In genomic region chr5:180521591-180521990, GRCh38 we compare ENCODE assay signal across 17 cellular contexts. TPM values are rescaled to one million over a fixed set of nuclear protein-coding genes. Genes with fewer than 3 reads are reported as not detected.
DNase-seq lines count a peak whose midpoint lies in the region; ATAC-seq and TF ChIP-seq lines count a peak whose summit lies in the region.
"Had no signal": no experiment of that assay in that cellular context is flagged by ENCODE, and none has a peak within 500 bp of the region (broad histone marks: within the 10 kb centered on the region; RNA-seq: fewer than 3 reads in every experiment).

No MANE protein-coding gene starts in this region.

- no peaks in the 10 kb centered on the region for H3K9me3 ChIP-seq in hepatocyte (ENCODE audit: low read depth)
- H3K9me3 ChIP-seq: Caco-2 had no signal

- peaks cover 79% of the 10 kb centered on the region for H4K20me1 ChIP-seq in hepatocyte (ENCODE audit: insufficient read depth, poor library complexity, severe bottlenecking)

- H3K36me3 Mint-ChIP-seq in activated naive CD8-positive, alpha-beta T cell treated with anti-CD3 and anti-CD28 coated beads for 36 hours, result peaks cover 5% of the 10 kb centered on the region
- peaks cover 4% of the 10 kb centered on the region for H3K36me3 Mint-ChIP-seq in activated naive CD8-positive, alpha-beta T cell treated with anti-CD3 and anti-CD28 coated beads, Interleukin-2, amount 50 U/mL, for 24 hours (ENCODE audit: low read depth)

- peak overlapping the region; percentile 40 for H3K27ac Mint-ChIP-seq in activated naive CD8-positive, alpha-beta T cell treated with anti-CD3 and anti-CD28 coated beads for 36 hours
- H3K27ac Mint-ChIP-seq in activated naive CD8-positive, alpha-beta T cell treated with anti-CD3 and anti-CD28 coated beads, Interleukin-2, amount 50 U/mL, for 24 hours, result no peak overlapping the region
- H3K27ac Mint-ChIP-seq: B cell had no signal

- no peak overlapping the region for H3K4me2 ChIP-seq in hepatocyte

- H3K27ac ChIP-seq in foreskin keratinocyte (peak overlapping the region; percentile 10), hepatocyte (no peak overlapping the region)

- H3K4me1 Mint-ChIP-seq in activated naive CD8-positive, alpha-beta T cell treated with anti-CD3 and anti-CD28 coated beads for 36 hours, result peaks cover 67% of the 10 kb centered on the region
- peaks cover 70% of the 10 kb centered on the region for H3K4me1 Mint-ChIP-seq in activated naive CD8-positive, alpha-beta T cell treated with anti-CD3 and anti-CD28 coated beads, Interleukin-2, amount 50 U/mL, for 24 hours

- no peak for TF ChIP-seq CTCF in foreskin keratinocyte (conservative IDR thresholded peaks at IDR 0.05)
- no peak for TF ChIP-seq CTCF in hepatocyte (IDR thresholded peaks at IDR 0.05; ENCODE audit: poor library complexity)

- WGBS in hepatocyte (ENCODE audit: low lambda C conversion rate, missing lambda C conversion rate), result 70% methylated on average over 1 of the region's 1 CpG

- intact Hi-C loops in posterior vena cava (cut with DNase I), result no loop called here

- H2AFZ ChIP-seq in hepatocyte, result no peak overlapping the region

- H3K9me3 Mint-ChIP-seq in activated naive CD8-positive, alpha-beta T cell treated with anti-CD3 and anti-CD28 coated beads for 36 hours, result no peaks in the 10 kb centered on the region
- no peaks in the 10 kb centered on the region for H3K9me3 Mint-ChIP-seq in activated naive CD8-positive, alpha-beta T cell treated with anti-CD3 and anti-CD28 coated beads, Interleukin-2, amount 50 U/mL, for 24 hours
- H3K9me3 Mint-ChIP-seq: HFFc6 had no signal

- no peak overlapping the region for H3K4me3 Mint-ChIP-seq in activated naive CD8-positive, alpha-beta T cell treated with anti-CD3 and anti-CD28 coated beads for 36 hours
- H3K4me3 Mint-ChIP-seq in activated naive CD8-positive, alpha-beta T cell treated with anti-CD3 and anti-CD28 coated beads, Interleukin-2, amount 50 U/mL, for 24 hours, result no peak overlapping the region
- H3K4me3 Mint-ChIP-seq: B cell, HFFc6 had no signal

- no peaks in the 10 kb centered on the region for H3K36me3 ChIP-seq in hepatocyte (replicated peaks; ENCODE audit: insufficient read depth, low read depth)

- no peak for DNase-seq in activated naive CD8-positive, alpha-beta T cell treated with anti-CD3 and anti-CD28 coated beads for 36 hours
- DNase-seq in activated naive CD8-positive, alpha-beta T cell treated with anti-CD3 and anti-CD28 coated beads, Interleukin-2, amount 50 U/mL, for 24 hours, result no peak
- DNase-seq in NCI-H69 (lab: John Stamatoyannopoulos, UW) (peak; percentile 53), foreskin keratinocyte (peak in 1 of 2 donors; percentile 5), hepatocyte (ENCODE audit: low spot score) (no peak), NCI-H146 treated with DMSO at 0.1 percent for 48 hours (lab: John Stamatoyannopoulos, UW; ENCODE audit: unreplicated experiment) (no peak), posterior vena cava (ENCODE audit: low spot score) (no peak)
- DNase-seq: Caco-2, HFFc6, Kasumi-1, MM.1S, NCI-H1092, NCI-H1436 treated with DMSO at 0.1 percent for 48 hours, NCI-H2029 treated with DMSO at 0.1 percent for 48 hours, NCI-H446 treated with DMSO at 0.1 percent for 48 hours, SIG-M5 had no signal

- H3K9me2 ChIP-seq in hepatocyte (replicated peaks; ENCODE audit: insufficient read depth), result no peaks in the 10 kb centered on the region

- H3K79me2 ChIP-seq in hepatocyte, result peaks cover 100% of the 10 kb centered on the region

- no peak overlapping the region for H3K4me3 ChIP-seq in hepatocyte

- H3K27me3 Mint-ChIP-seq in activated naive CD8-positive, alpha-beta T cell treated with anti-CD3 and anti-CD28 coated beads for 36 hours, result no peaks in the 10 kb centered on the region
- no peaks in the 10 kb centered on the region for H3K27me3 Mint-ChIP-seq in activated naive CD8-positive, alpha-beta T cell treated with anti-CD3 and anti-CD28 coated beads, Interleukin-2, amount 50 U/mL, for 24 hours
- H3K27me3 Mint-ChIP-seq: B cell had no signal

- no peak for ATAC-seq in activated naive CD8-positive, alpha-beta T cell treated with anti-CD3 and anti-CD28 coated beads, Interleukin-2, amount 50 U/mL, for 24 hours
- peak; percentile 19 for ATAC-seq in foreskin keratinocyte

- H3K4me1 ChIP-seq in foreskin keratinocyte, result peaks cover 20% of the 10 kb centered on the region
- H3K4me1 ChIP-seq in hepatocyte (ENCODE audit: insufficient read depth), result peaks cover 24% of the 10 kb centered on the region

- no peaks in the 10 kb centered on the region for H3K27me3 ChIP-seq in foreskin keratinocyte
- H3K27me3 ChIP-seq in hepatocyte, result no peaks in the 10 kb centered on the region

RNA-seq across cellular contexts. Expression of gene CNOT6, which starts 27.4 kb away (rescaled TPM):
- 10 to 100 TPM; 35.4 to 37.5 TPM for total RNA-seq in activated naive CD8-positive, alpha-beta T cell treated with anti-CD3 and anti-CD28 coated beads for 36 hours
- 31.8 and 38.2 TPM in 2 replicates for total RNA-seq in foreskin keratinocyte
- 9.1 and 9.2 TPM in 2 replicates for polyA plus RNA-seq in foreskin keratinocyte
- 20.3 and 24.1 TPM in 2 replicates for total RNA-seq in hepatocyte
- polyA plus RNA-seq in hepatocyte, result 9.9 and 12.0 TPM in 2 replicates
- total RNA-seq in posterior vena cava, result 10 to 100 TPM; 19.9 to 22.6 TPM
